In the genomic region with DNA sequence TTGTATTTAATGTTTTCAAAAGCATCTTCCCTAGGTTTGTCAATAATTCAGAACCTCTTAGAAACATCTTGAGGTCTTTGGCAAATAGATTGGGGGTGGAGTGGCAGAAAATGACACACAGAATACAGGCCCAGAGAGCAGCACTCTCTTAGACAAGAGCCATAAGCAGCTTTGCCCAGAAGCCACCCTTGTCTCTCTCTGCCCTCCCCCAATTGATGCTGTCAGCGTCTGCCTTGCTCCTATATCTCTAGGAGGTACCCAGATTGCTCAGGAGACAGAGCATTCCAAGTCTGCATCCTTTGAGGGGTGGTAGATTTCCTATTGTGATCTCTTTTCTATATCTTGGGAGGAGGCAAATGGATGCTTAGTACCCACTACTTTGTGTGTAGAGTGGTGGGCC, we compare ENCODE assay signal across 1 cellular context.
TF ChIP-seq lines count a peak whose summit lies in the region.

No MANE protein-coding gene starts in this region.

TF ChIP-seq in SK-N-SH, 30 proteins besides CTCF, POLR2A, EP300 and RAD21 (continued from another document):
- TF ChIP-seq, protein P1, sequence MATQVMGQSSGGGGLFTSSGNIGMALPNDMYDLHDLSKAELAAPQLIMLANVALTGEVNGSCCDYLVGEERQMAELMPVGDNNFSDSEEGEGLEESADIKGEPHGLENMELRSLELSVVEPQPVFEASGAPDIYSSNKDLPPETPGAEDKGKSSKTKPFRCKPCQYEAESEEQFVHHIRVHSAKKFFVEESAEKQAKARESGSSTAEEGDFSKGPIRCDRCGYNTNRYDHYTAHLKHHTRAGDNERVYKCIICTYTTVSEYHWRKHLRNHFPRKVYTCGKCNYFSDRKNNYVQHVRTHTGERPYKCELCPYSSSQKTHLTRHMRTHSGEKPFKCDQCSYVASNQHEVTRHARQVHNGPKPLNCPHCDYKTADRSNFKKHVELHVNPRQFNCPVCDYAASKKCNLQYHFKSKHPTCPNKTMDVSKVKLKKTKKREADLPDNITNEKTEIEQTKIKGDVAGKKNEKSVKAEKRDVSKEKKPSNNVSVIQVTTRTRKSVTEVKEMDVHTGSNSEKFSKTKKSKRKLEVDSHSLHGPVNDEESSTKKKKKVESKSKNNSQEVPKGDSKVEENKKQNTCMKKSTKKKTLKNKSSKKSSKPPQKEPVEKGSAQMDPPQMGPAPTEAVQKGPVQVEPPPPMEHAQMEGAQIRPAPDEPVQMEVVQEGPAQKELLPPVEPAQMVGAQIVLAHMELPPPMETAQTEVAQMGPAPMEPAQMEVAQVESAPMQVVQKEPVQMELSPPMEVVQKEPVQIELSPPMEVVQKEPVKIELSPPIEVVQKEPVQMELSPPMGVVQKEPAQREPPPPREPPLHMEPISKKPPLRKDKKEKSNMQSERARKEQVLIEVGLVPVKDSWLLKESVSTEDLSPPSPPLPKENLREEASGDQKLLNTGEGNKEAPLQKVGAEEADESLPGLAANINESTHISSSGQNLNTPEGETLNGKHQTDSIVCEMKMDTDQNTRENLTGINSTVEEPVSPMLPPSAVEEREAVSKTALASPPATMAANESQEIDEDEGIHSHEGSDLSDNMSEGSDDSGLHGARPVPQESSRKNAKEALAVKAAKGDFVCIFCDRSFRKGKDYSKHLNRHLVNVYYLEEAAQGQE (IDR thresholded peaks at IDR 0.05; ENCODE audit: low read depth, low read length) = no peak
- TF ChIP-seq, protein P2, sequence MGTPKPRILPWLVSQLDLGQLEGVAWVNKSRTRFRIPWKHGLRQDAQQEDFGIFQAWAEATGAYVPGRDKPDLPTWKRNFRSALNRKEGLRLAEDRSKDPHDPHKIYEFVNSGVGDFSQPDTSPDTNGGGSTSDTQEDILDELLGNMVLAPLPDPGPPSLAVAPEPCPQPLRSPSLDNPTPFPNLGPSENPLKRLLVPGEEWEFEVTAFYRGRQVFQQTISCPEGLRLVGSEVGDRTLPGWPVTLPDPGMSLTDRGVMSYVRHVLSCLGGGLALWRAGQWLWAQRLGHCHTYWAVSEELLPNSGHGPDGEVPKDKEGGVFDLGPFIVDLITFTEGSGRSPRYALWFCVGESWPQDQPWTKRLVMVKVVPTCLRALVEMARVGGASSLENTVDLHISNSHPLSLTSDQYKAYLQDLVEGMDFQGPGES (IDR thresholded peaks at IDR 0.05; ENCODE audit: low read depth, low read length) = no peak
- TF ChIP-seq GATA2 (CRISPR knock-in tag; IDR thresholded peaks at IDR 0.05) (no peak), YY1 (IDR thresholded peaks at IDR 0.05; ENCODE audit: low read depth) (no peak), JUND (IDR thresholded peaks at IDR 0.05) (no peak), PBX3 (IDR thresholded peaks at IDR 0.05) (no peak), FOXM1 (IDR thresholded peaks at IDR 0.05; ENCODE audit: low read depth) (no peak), MXI1 (IDR thresholded peaks at IDR 0.05; ENCODE audit: low read depth, low read length) (no peak), TAF1 (IDR thresholded peaks at IDR 0.05; ENCODE audit: borderline replicate concordance, low read depth, low read length) (no peak), MEF2A (IDR thresholded peaks at IDR 0.05; ENCODE audit: borderline replicate concordance, low read depth) (no peak), EZH2phosphoT487 (IDR thresholded peaks at IDR 0.05; ENCODE audit: borderline replicate concordance, low read depth) (no peak), RXRA (IDR thresholded peaks at IDR 0.05; ENCODE audit: borderline replicate concordance, low read depth) (no peak), NRF1 (IDR thresholded peaks at IDR 0.05; ENCODE audit: low read depth, low read length) (no peak), SIN3A (IDR thresholded peaks at IDR 0.05; ENCODE audit: borderline replicate concordance, low read depth, low read length) (no peak)
